Comparison of ENCODE assay signal across 9 cellular contexts in the genomic region with DNA sequence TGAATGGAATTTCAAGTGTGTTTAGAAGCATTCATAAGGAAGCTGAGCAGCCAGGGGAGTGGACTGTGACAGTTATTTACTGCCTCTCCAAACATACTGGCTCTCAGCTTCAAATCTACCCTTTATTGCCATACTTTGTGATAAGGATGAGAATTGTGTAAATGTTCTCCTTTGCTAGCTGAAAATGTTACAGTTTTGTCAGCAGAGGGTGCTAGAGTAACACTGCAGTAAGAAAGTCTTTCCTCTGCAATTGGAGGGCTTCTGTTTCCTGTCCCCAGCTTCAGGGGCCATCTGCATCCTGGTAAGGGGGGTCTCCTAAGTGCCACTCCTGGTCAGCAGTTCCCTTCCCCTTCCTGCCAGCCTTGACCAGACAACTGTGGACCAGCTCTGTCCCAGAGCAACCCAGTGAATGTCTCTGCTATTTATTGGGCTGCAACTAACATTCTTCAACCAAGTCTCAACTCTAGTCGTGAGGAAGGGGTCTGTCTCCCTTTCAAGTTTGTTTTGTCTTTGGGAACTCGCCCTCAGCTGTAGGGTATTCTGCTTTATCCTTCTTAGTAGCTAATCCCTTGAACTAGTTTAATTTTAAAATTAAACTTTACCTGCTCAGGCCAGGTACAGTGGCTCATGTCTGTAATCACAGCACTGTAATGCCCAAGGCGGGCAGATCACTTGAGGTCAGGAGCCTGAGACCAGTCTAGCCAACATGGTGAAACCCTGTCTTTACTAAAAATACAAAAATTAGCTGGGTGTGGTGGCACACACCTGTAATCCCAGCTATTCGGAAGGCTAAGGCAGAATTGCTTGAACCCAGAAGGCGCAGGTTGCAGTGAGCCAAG. TPM values are rescaled to one million over a fixed set of nuclear protein-coding genes. Genes with fewer than 3 reads are reported as not detected.
DNase-seq lines count a peak whose midpoint lies in the region; ATAC-seq and TF ChIP-seq lines count a peak whose summit lies in the region.
"Had no signal": no experiment of that assay in that cellular context is flagged by ENCODE, and none has a peak within 500 bp of the region (broad histone marks: within the 10 kb centered on the region; RNA-seq: fewer than 3 reads in every experiment).

No MANE protein-coding gene starts in this region.

- H3K36me3 ChIP-seq in OCI-LY3 (replicated peaks; ENCODE audit: low read depth, low read length) = no peaks in the 10 kb centered on the region

- H3K27ac Mint-ChIP-seq in MCF 10A (ENCODE audit: low read depth, unreplicated experiment) = no peak overlapping the region
- H3K27ac Mint-ChIP-seq in stimulated activated effector memory CD8-positive, alpha-beta T cell treated with anti-CD3 and anti-CD28 coated beads, Interleukin-12 subunit alpha, Interleukin-12 subunit beta, amount 100 ng/mL, for 72 hours = no peak overlapping the region
- no peak overlapping the region for H3K27ac Mint-ChIP-seq in T-helper 2 cell treated with Interferon-gamma antibody and Interleukin-4, amounts not matched to agents 5 μg/mL and 100 μg/mL, for 36 hours

- ATAC-seq in Right ventricle myocardium inferior = peak; percentile 62
- ATAC-seq in HG03196 (IDR thresholded peaks at IDR 0.05; ENCODE audit: unreplicated experiment) = peak; percentile 58
- ATAC-seq in stimulated activated effector memory CD8-positive, alpha-beta T cell treated with anti-CD3 and anti-CD28 coated beads, Interleukin-12 subunit alpha, Interleukin-12 subunit beta, amount 100 ng/mL, for 72 hours = peak; percentile 53

- no peaks in the 10 kb centered on the region for H3K4me1 ChIP-seq in OCI-LY3 (ENCODE audit: low read length)

- no peak overlapping the region for H3K9ac ChIP-seq in OCI-LY3 (ENCODE audit: low read length)

- H3K27ac ChIP-seq in OCI-LY3 (ENCODE audit: low read length) = no peak overlapping the region
- H3K27ac ChIP-seq: epithelial cell of prostate had no signal

- peaks cover 23% of the 10 kb centered on the region for H3K36me3 Mint-ChIP-seq in MCF 10A (ENCODE audit: insufficient read depth, unreplicated experiment)
- peaks cover 25% of the 10 kb centered on the region for H3K36me3 Mint-ChIP-seq in stimulated activated effector memory CD8-positive, alpha-beta T cell treated with anti-CD3 and anti-CD28 coated beads, Interleukin-12 subunit alpha, Interleukin-12 subunit beta, amount 100 ng/mL, for 72 hours
- peaks cover 22% of the 10 kb centered on the region for H3K36me3 Mint-ChIP-seq in T-helper 2 cell treated with Interferon-gamma antibody and Interleukin-4, amounts not matched to agents 5 μg/mL and 100 μg/mL, for 36 hours (ENCODE audit: low read depth)

- DNase-seq in Right ventricle myocardium inferior (ENCODE audit: missing footprints) (no peak), cardiac septum (ENCODE audit: low spot score) (no peak), MCF 10A (ENCODE audit: unreplicated experiment) (peak; percentile 58), inferior parietal cortex (ENCODE audit: extremely low spot score) (peak; percentile 77)
- DNase-seq in stimulated activated effector memory CD8-positive, alpha-beta T cell treated with anti-CD3 and anti-CD28 coated beads, Interleukin-12 subunit alpha, Interleukin-12 subunit beta, amount 100 ng/mL, for 72 hours (ENCODE audit: low spot score in 2 of 2) = peak in 1 of 2 donors; percentile 54
- DNase-seq in T-helper 2 cell treated with Interferon-gamma antibody and Interleukin-4, amounts not matched to agents 5 μg/mL and 100 μg/mL, for 36 hours (ENCODE audit: low spot score) = no peak

- no peak overlapping the region for H3K4me3 ChIP-seq in OCI-LY3 (ENCODE audit: low read length)

- intact Hi-C loops in Right ventricle myocardium inferior (cut with DNase I) = loop anchor here (1.0 to 2.0 kb wide), 3 partner anchors 219 to 473 kb away; no protein-coding TSS in a partner anchor
- intact Hi-C loops in cardiac septum (cut with DNase I) = loop anchor here (1.0 to 5.0 kb wide), 3 partner anchors 223 to 474 kb away; no protein-coding TSS in a partner anchor
- intact Hi-C loops in MCF 10A (cut with micrococcal nuclease) = loop anchor here (1.0 to 10.0 kb wide), 7 partner anchors 45 to 474 kb away; partner anchors contain the start of gene FNIP1

- peak; percentile 70 for TF ChIP-seq CTCF in OCI-LY3 (IDR thresholded peaks at IDR 0.05; ENCODE audit: low read depth, low read length)
- TF ChIP-seq CTCF in MCF 10A (IDR thresholded peaks at IDR 0.05; ENCODE audit: unreplicated experiment) = peak; percentile 98

- no peaks in the 10 kb centered on the region for H3K9me3 Mint-ChIP-seq in MCF 10A (ENCODE audit: unreplicated experiment)
- no peaks in the 10 kb centered on the region for H3K9me3 Mint-ChIP-seq in stimulated activated effector memory CD8-positive, alpha-beta T cell treated with anti-CD3 and anti-CD28 coated beads, Interleukin-12 subunit alpha, Interleukin-12 subunit beta, amount 100 ng/mL, for 72 hours
- H3K9me3 Mint-ChIP-seq in T-helper 2 cell treated with Interferon-gamma antibody and Interleukin-4, amounts not matched to agents 5 μg/mL and 100 μg/mL, for 36 hours = no peaks in the 10 kb centered on the region

- H3K4me2 ChIP-seq in OCI-LY3 (ENCODE audit: low read length) = no peak overlapping the region

- no peaks in the 10 kb centered on the region for H3K27me3 Mint-ChIP-seq in MCF 10A (ENCODE audit: insufficient read depth, unreplicated experiment)
- H3K27me3 Mint-ChIP-seq in T-helper 2 cell treated with Interferon-gamma antibody and Interleukin-4, amounts not matched to agents 5 μg/mL and 100 μg/mL, for 36 hours (ENCODE audit: low read depth) = no peaks in the 10 kb centered on the region

- H3K27me3 ChIP-seq in OCI-LY3 (ENCODE audit: low read depth, low read length) = no peaks in the 10 kb centered on the region

- POLR2A ChIA-PET in MCF 10A (lab: Yijun Ruan, JAX) = interaction anchor here (0.6 to 1.8 kb wide), 17 partner anchors 9 to 819 kb away, joined by 3 to 7 read pairs (median 3); no protein-coding TSS in a partner anchor

- H3K4me3 Mint-ChIP-seq in MCF 10A (ENCODE audit: unreplicated experiment) = no peak overlapping the region
- H3K4me3 Mint-ChIP-seq in stimulated activated effector memory CD8-positive, alpha-beta T cell treated with anti-CD3 and anti-CD28 coated beads, Interleukin-12 subunit alpha, Interleukin-12 subunit beta, amount 100 ng/mL, for 72 hours = no peak overlapping the region
- H3K4me3 Mint-ChIP-seq in T-helper 2 cell treated with Interferon-gamma antibody and Interleukin-4, amounts not matched to agents 5 μg/mL and 100 μg/mL, for 36 hours = no peak overlapping the region

- H3K4me1 Mint-ChIP-seq in MCF 10A (ENCODE audit: insufficient read depth, unreplicated experiment) = peaks cover 8% of the 10 kb centered on the region
- H3K4me1 Mint-ChIP-seq in stimulated activated effector memory CD8-positive, alpha-beta T cell treated with anti-CD3 and anti-CD28 coated beads, Interleukin-12 subunit alpha, Interleukin-12 subunit beta, amount 100 ng/mL, for 72 hours = peaks cover 24% of the 10 kb centered on the region
- H3K4me1 Mint-ChIP-seq in T-helper 2 cell treated with Interferon-gamma antibody and Interleukin-4, amounts not matched to agents 5 μg/mL and 100 μg/mL, for 36 hours (ENCODE audit: low read depth) = peaks cover 34% of the 10 kb centered on the region

- H2AFZ ChIP-seq in OCI-LY3 (ENCODE audit: low read depth, low read length) = no peak overlapping the region

- CTCF ChIA-PET in MCF 10A (lab: Yijun Ruan, JAX) = interaction anchor here (0.5 to 7.8 kb wide), 86 partner anchors 10 to 1579 kb away, joined by 3 to 171 read pairs (median 5); partner anchors contain the start of gene FNIP1

- no peaks in the 10 kb centered on the region for H3K9me3 ChIP-seq in OCI-LY3 (ENCODE audit: insufficient read depth, low read length)

- H3K79me2 ChIP-seq in OCI-LY3 (ENCODE audit: low read length) = peaks cover 11% of the 10 kb centered on the region

- H4K20me1 ChIP-seq in OCI-LY3 (ENCODE audit: insufficient read depth, low read length) = peaks cover 25% of the 10 kb centered on the region

- BruUV-seq in MCF 10A (replicated peaks; lab: Mats Ljungman, UMichigan) = no TSS peak

RNA-seq across cellular contexts. Expression of gene RAPGEF6, which starts 45.3 kb away (rescaled TPM):
- total RNA-seq in Right ventricle myocardium inferior (8.5 TPM), cardiac septum (15.6 TPM), MCF 10A (2022) (20.5 and 23.4 TPM in 2 replicates)

Comparison
In these comparisons a context has a peak if more than half of its experiments do, and no peak if none do; other contexts are left out.
1. DNase-seq: peak in MCF 10A (single experiment) and inferior parietal cortex (single experiment); none in Right ventricle myocardium inferior (single experiment), cardiac septum (single experiment) and T-helper 2 cell treated with Interferon-gamma antibody and Interleukin-4, amounts not matched to agents 5 μg/mL and 100 μg/mL, for 36 hours (single experiment).
2. Peak in every context shown above with its lines, with median percentiles within 50 percentile points of each other: ATAC-seq.